8 cellular contexts compared by ENCODE assay signal in the genomic region with DNA sequence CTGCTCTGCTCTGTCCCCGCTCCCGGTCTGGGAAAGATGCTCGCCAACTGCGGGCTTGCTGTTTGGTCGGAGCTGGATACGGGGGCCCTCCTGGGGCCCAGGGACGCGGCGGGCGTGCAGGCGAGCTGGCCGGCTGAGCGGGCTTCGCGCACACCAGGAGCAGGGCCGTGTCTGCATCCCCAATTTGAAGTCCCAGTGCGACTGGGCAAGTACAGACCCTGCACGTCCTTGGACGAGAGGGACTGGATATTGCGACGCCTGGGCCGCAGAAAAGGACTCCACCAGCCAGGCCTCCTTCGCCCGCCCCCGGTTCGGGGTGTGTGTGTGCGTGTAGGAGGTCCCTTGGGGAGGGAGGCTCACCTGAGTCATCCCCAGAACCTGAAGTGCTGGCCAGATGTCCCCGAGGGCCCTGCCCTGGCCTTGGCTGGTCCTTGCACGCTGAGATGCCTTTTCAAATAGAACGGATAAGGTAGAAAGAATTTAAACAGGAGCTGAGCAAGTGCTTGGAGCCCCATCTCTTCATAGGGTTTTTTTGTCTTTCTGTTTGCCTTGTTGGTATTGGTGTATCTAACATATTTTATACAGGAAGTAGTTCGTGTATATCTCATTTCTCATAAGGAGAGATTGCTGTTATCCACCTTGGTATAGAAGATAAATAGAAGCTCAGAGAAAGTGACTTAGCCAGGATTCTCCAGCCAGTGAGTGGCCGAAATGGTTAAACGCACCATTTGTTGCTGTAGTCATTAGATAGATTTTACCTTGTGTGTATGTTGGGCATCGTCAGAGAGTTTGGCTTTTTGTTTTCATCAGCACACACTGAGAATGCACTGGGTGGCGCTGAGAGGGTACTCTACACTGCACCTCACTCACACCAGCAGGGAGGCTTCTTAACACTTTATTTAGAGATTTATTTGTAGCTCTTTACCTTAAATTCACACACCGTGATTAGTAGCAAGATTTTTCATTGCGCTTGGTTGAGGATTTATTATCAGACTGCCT. TPM values are rescaled to one million over a fixed set of nuclear protein-coding genes. Genes with fewer than 3 reads are reported as not detected.
A peak's percentile ranks its signal among the peaks of the same experiment; 100 is the strongest.
DNase-seq lines count a peak whose midpoint lies in the region; ATAC-seq and TF ChIP-seq lines count a peak whose summit lies in the region.

No MANE protein-coding gene starts in this region.

- H3K4me1 Mint-ChIP-seq in naive B cell = peaks cover 15 to 25% (median 19%) of the 10 kb centered on the region in 3 donors

- WGBS in thyroid gland, 2 donors = 20 to 37% methylated on average over 10 to 11 of the region's 37 CpGs

- peak overlapping the region; percentile 89 to 95 (median 92) for H3K4me3 Mint-ChIP-seq in naive B cell

- ATAC-seq in naive B cell (ENCODE audit: low read depth in 2 of 2) = peak; percentile 25 to 32

- peaks cover 16% of the 10 kb centered on the region for H3K4me1 ChIP-seq in endocrine pancreas (ENCODE audit: control insufficient read depth, insufficient read depth, low read length)
- peaks cover 31 to 35% of the 10 kb centered on the region in 2 donors for H3K4me1 ChIP-seq in thyroid gland

- H3K27me3 ChIP-seq in endocrine pancreas (ENCODE audit: control insufficient read depth, insufficient read depth, low read length) (no peaks in the 10 kb centered on the region), thyroid gland (no peaks in the 10 kb centered on the region)

- H3K27ac Mint-ChIP-seq in naive B cell = peak overlapping the region; percentile 7 to 90 (median 56)

- peak overlapping the region; percentile 74 for H3K4me3 ChIP-seq in endocrine pancreas (ENCODE audit: control insufficient read depth, insufficient read depth, low read length)
- peak overlapping the region; percentile 77 to 96 (median 95) for H3K4me3 ChIP-seq in thyroid gland (replicated peaks in 1 of 3)

- H3K36me3 ChIP-seq in endocrine pancreas (ENCODE audit: control insufficient read depth, insufficient read depth, low read length) (no peaks in the 10 kb centered on the region), thyroid gland (no peaks in the 10 kb centered on the region)

- peaks cover 0 to 12% (median 3%) of the 10 kb centered on the region in 7 donors for H3K9me3 Mint-ChIP-seq in naive B cell

- intact Hi-C loops in thyroid gland (cut with DNase I) = no loop called here

- H3K27ac ChIP-seq in thyroid gland = peak overlapping the region; percentile 78 to 97 (median 93)

- in situ Hi-C loops in G401 (cut with HindIII; ENCODE audit: low sequenced_read_pairs) = no loop called here

- H3K9me3 ChIP-seq in endocrine pancreas (ENCODE audit: control insufficient read depth, low read length) (no peaks in the 10 kb centered on the region), thyroid gland (no peaks in the 10 kb centered on the region)

- H3K36me3 Mint-ChIP-seq in naive B cell = no peaks in the 10 kb centered on the region

- H3K27me3 Mint-ChIP-seq in naive B cell = no peaks in the 10 kb centered on the region

- DNase-seq in G401 (ENCODE audit: low spot score) (peak; percentile 18), GM20000 (ENCODE audit: low spot score) (peak; percentile 80), HK-2 (ENCODE audit: unreplicated experiment) (peak; percentile 55), naive B cell (peak; percentile 25), thyroid gland (peak; percentile 51 to 52), NK-92 (lab: John Stamatoyannopoulos, UW; ENCODE audit: unreplicated experiment) (no peak)
- DNase-seq in activated CD4-positive, alpha-beta T cell treated with anti-CD3 and anti-CD28 coated beads for 48 hours = peak; percentile 51

- peak overlapping the region; percentile 92 for H3K9ac ChIP-seq in endocrine pancreas (ENCODE audit: control insufficient read depth, insufficient read depth, low read length)

- no peak for TF ChIP-seq POLR2A in thyroid gland (IDR thresholded peaks at IDR 0.05)

- TF ChIP-seq CTCF in GM20000 (IDR thresholded peaks at IDR 0.05; ENCODE audit: extremely low read depth, missing control alignments) = peak; percentile 22
- no peak for TF ChIP-seq CTCF in thyroid gland (IDR thresholded peaks at IDR 0.05)

RNA-seq across cellular contexts. Expression of gene NAXD, which starts 1.1 kb away (rescaled TPM):
- total RNA-seq in G401 (2014; rRNA removed; shearing (Covaris generic)) = 22.8 and 23.1 TPM in 2 replicates
- polyA plus RNA-seq in naive B cell (ENCODE audit: low read depth in 6 of 6) = 10 to 100 TPM; 10.8 to 23.1 (median 15.4) TPM
- total RNA-seq in thyroid gland = 10 to 100 TPM; 38.2 to 46.6 (median 42.8) TPM

RNA-seq across cellular contexts. Expression of gene RAB20, which starts 54.9 kb away (rescaled TPM):
- 0.43 and 0.75 TPM in 2 replicates for total RNA-seq in G401 (2014; rRNA removed; shearing (Covaris generic))
- 1 to 10 TPM in 3 of 6 donors, under 1 TPM in 2, not detected in 1; 0.74 to 3.4 (median 2.0) TPM for polyA plus RNA-seq in naive B cell (ENCODE audit: low read depth in 6 of 6)
- total RNA-seq in thyroid gland = 10 to 100 TPM; 21.0 to 60.5 (median 43.5) TPM

Comparison
In these comparisons a context has a peak if more than half of its experiments do, and no peak if none do; other contexts are left out.
1. RNA of gene RAB20, which starts 54.9 kb away (total RNA-seq): 21.0 to 60.5 TPM in thyroid gland; 0.43 to 0.75 TPM in G401; every median in the first group is over 10 times any median in the second.